In genomic region chr9:696332-697090, GRCh38 we compare ENCODE assay signal across 11 cellular contexts.
DNase-seq lines count a peak whose midpoint lies in the region; ATAC-seq, FAIRE-seq and TF ChIP-seq lines count a peak whose summit lies in the region.
"Had no signal": no experiment of that assay in that cellular context is flagged by ENCODE, and none has a peak within 500 bp of the region (broad histone marks: within the 10 kb centered on the region; RNA-seq: fewer than 3 reads in every experiment).

No MANE protein-coding gene starts in this region.

- H3K27me3 ChIP-seq in BLaER1 treated with 17β-estradiol and CSF1 and Interleukin-3, amounts not matched to agents 10 nM and 100 nM: no peaks in the 10 kb centered on the region
- no peaks in the 10 kb centered on the region for H3K27me3 ChIP-seq in colonic mucosa
- H3K27me3 ChIP-seq in small intestine (ENCODE audit: control insufficient read depth in 2 of 2, insufficient read depth in 2 of 2, low read length in 2 of 2): no peaks in the 10 kb centered on the region

- H3K9me3 Mint-ChIP-seq in glutamatergic neuron (ENCODE audit: unreplicated experiment): no peaks in the 10 kb centered on the region

- H3K4me1 Mint-ChIP-seq in glutamatergic neuron (ENCODE audit: low read depth, unreplicated experiment): peaks cover 15% of the 10 kb centered on the region

- DNase-seq in amniotic epithelial cell (ENCODE audit: low read depth): peak; percentile 75
- DNase-seq in glutamatergic neuron: no peak
- DNase-seq in renal cortical epithelial cell (ENCODE audit: low read depth): peak; percentile 67
- DNase-seq in colonic mucosa: no peak
- DNase-seq in small intestine: no peak
- DNase-seq in activated CD4-positive, CD25-positive, alpha-beta regulatory T cell (lab: John Stamatoyannopoulos, UW): no peak
- DNase-seq: activated T-cell treated with anti-CD3 and anti-CD28 coated beads, Interleukin-2, amount 50 U/mL, for 48 hours; DMS79 had no signal

- no peak overlapping the region for H3K9ac ChIP-seq in BLaER1 treated with 17β-estradiol and CSF1 and Interleukin-3, amounts not matched to agents 10 nM and 100 nM
- H3K9ac ChIP-seq in colonic mucosa (ENCODE audit: low read depth in 2 of 2, low read length in 2 of 2): no peak overlapping the region

- TF ChIP-seq CTCF in glutamatergic neuron (IDR thresholded peaks at IDR 0.05; ENCODE audit: partially characterized antibody, unreplicated experiment): no peak
- TF ChIP-seq CTCF in colonic mucosa (IDR thresholded peaks at IDR 0.05): no peak

- peaks cover 23 to 43% (median 31%) of the 10 kb centered on the region in 10 experiments for H3K4me1 ChIP-seq in BLaER1 treated with 17β-estradiol and CSF1 and Interleukin-3, amounts not matched to agents 10 nM and 100 nM
- H3K4me1 ChIP-seq in colonic mucosa (no peaks in the 10 kb centered on the region), small intestine (ENCODE audit: control insufficient read depth in 2 of 2, insufficient read depth in 1 of 2, low read depth in 1 of 2, low read length in 1 of 2) (peaks cover 0 to 2% of the 10 kb centered on the region in 2 donors)

- H3K36me3 Mint-ChIP-seq in glutamatergic neuron (ENCODE audit: unreplicated experiment): no peaks in the 10 kb centered on the region

- no peaks in the 10 kb centered on the region for H4K20me1 ChIP-seq in BLaER1 treated with 17β-estradiol and CSF1 and Interleukin-3, amounts not matched to agents 10 nM and 100 nM

- WGBS in small intestine, 3 donors: 64 to 76% (median 73%) methylated on average over 8 of the region's 8 CpGs

- H3K4me3 ChIP-seq in BLaER1 treated with 17β-estradiol and CSF1 and Interleukin-3, amounts not matched to agents 10 nM and 100 nM: no peak overlapping the region
- H3K4me3 ChIP-seq in colonic mucosa (no peak overlapping the region), small intestine (ENCODE audit: low read depth in 1 of 2, low read length in 2 of 2) (no peak overlapping the region)

- H3K4me3 Mint-ChIP-seq in glutamatergic neuron (ENCODE audit: unreplicated experiment): no peak overlapping the region

- ATAC-seq in HG03378 (IDR thresholded peaks at IDR 0.05; ENCODE audit: unreplicated experiment): no peak
- ATAC-seq: Panc1 had no signal

- intact Hi-C loops in colonic mucosa (cut with DNase I): no loop called here

- peak overlapping the region in 6 of 11 experiments; percentile 5 to 39 (median 26); a peak in 8 of 22 replicates for H3K4me2 ChIP-seq in BLaER1 treated with 17β-estradiol and CSF1 and Interleukin-3, amounts not matched to agents 10 nM and 100 nM

- peaks cover 2% of the 10 kb centered on the region for H3K27me3 Mint-ChIP-seq in glutamatergic neuron (ENCODE audit: unreplicated experiment)

- no peaks in the 10 kb centered on the region for H3K36me3 ChIP-seq in BLaER1 treated with 17β-estradiol and CSF1 and Interleukin-3, amounts not matched to agents 10 nM and 100 nM
- no peaks in the 10 kb centered on the region for H3K36me3 ChIP-seq in colonic mucosa
- no peaks in the 10 kb centered on the region for H3K36me3 ChIP-seq in small intestine (ENCODE audit: control insufficient read depth in 2 of 2, insufficient read depth in 2 of 2, low read length in 2 of 2)

- FAIRE-seq in small intestine (lab: Jason Lieb, UNC): no peak

- H3K9me3 ChIP-seq in BLaER1 treated with 17β-estradiol and CSF1 and Interleukin-3, amounts not matched to agents 10 nM and 100 nM (replicated peaks in 1 of 11): no peaks in the 10 kb centered on the region
- H3K9me3 ChIP-seq in colonic mucosa (no peaks in the 10 kb centered on the region), small intestine (ENCODE audit: control insufficient read depth, low read depth) (no peaks in the 10 kb centered on the region)

- no peak overlapping the region for H3K27ac ChIP-seq in BLaER1 treated with 17β-estradiol and CSF1 and Interleukin-3, amounts not matched to agents 10 nM and 100 nM
- no peak overlapping the region for H3K27ac ChIP-seq in colonic mucosa
- H3K27ac ChIP-seq in small intestine (ENCODE audit: low read depth in 1 of 2, low read length in 1 of 2): peak overlapping the region in 1 of 2 donors; percentile 51

- H3K27ac Mint-ChIP-seq in glutamatergic neuron (ENCODE audit: unreplicated experiment): peak overlapping the region; percentile 13

Comparison
In these comparisons a context has a peak if more than half of its experiments do, and no peak if none do; other contexts are left out.
1. DNase-seq: peak in amniotic epithelial cell (single experiment) and renal cortical epithelial cell (single experiment); none in glutamatergic neuron (single experiment), colonic mucosa (single experiment), small intestine (single experiment) and activated CD4-positive, CD25-positive, alpha-beta regulatory T cell (0 of 4).